In genomic region chr5:32537437-32538029, GRCh38 we compare ENCODE assay signal across 8 cellular contexts. TPM values are rescaled to one million over a fixed set of nuclear protein-coding genes. Genes with fewer than 3 reads are reported as not detected.
DNase-seq lines count a peak whose midpoint lies in the region; ATAC-seq and TF ChIP-seq lines count a peak whose summit lies in the region.
"Not testable (repeated sequence)": the region's sequence is repeated elsewhere in the genome, so short reads cannot be mapped to it uniquely, and the experiment has no call there.

No MANE protein-coding gene starts in this region.

- H3K9me3 Mint-ChIP-seq in activated CD4-positive, alpha-beta T cell treated with anti-CD3 and anti-CD28 coated beads for 36 hours (ENCODE audit: low read depth) = not testable (repeated sequence)

- intact Hi-C loops in activated CD4-positive, alpha-beta T cell treated with anti-CD3 and anti-CD28 coated beads for 36 hours (cut with DNase I, micrococcal nuclease) = loop anchor here (1.0 to 2.0 kb wide), 2 partner anchors 49 to 325 kb away; no protein-coding TSS in a partner anchor
- intact Hi-C loops in mucosa of descending colon (cut with DNase I, micrococcal nuclease) = not testable (repeated sequence)

- H3K4me1 ChIP-seq in mucosa of descending colon (ENCODE audit: low read depth) = not testable (repeated sequence)

- peaks cover 33% of the 10 kb centered on the region for H3K36me3 Mint-ChIP-seq in activated CD4-positive, alpha-beta T cell treated with anti-CD3 and anti-CD28 coated beads for 36 hours (ENCODE audit: low read depth)

- not testable (repeated sequence) for H3K4me3 Mint-ChIP-seq in activated CD4-positive, alpha-beta T cell treated with anti-CD3 and anti-CD28 coated beads for 36 hours

- TF ChIP-seq CTCF in AG09309 (IDR thresholded peaks at IDR 0.05; ENCODE audit: control insufficient read depth, insufficient read depth, low read depth, low read length, missing control alignments); mucosa of descending colon (IDR thresholded peaks at IDR 0.05): not testable (repeated sequence)

- H3K36me3 ChIP-seq in mucosa of descending colon (ENCODE audit: low read depth) = not testable (repeated sequence)

- peaks cover 77% of the 10 kb centered on the region for H3K4me1 Mint-ChIP-seq in activated CD4-positive, alpha-beta T cell treated with anti-CD3 and anti-CD28 coated beads for 36 hours

- not testable (repeated sequence) for H3K27me3 Mint-ChIP-seq in activated CD4-positive, alpha-beta T cell treated with anti-CD3 and anti-CD28 coated beads for 36 hours

- H3K4me3 ChIP-seq in AG09309 (ENCODE audit: control insufficient read depth, low read depth, low read length); mucosa of descending colon: not testable (repeated sequence)

- not testable (repeated sequence) for H3K9me3 ChIP-seq in mucosa of descending colon

- peak; percentile 27 for ATAC-seq in GM18520 (IDR thresholded peaks at IDR 0.05; ENCODE audit: unreplicated experiment)
- ATAC-seq in GM21825 (IDR thresholded peaks at IDR 0.05; ENCODE audit: unreplicated experiment) = peak; percentile 1
- peak; percentile 10 for ATAC-seq in HG03280 (IDR thresholded peaks at IDR 0.05; ENCODE audit: unreplicated experiment)
- ATAC-seq in activated CD4-positive, alpha-beta T cell treated with anti-CD3 and anti-CD28 coated beads for 36 hours = peak; percentile 76
- peak; percentile 31 for ATAC-seq in mucosa of descending colon

- POLR2A ChIA-PET in activated CD4-positive, alpha-beta T cell treated with anti-CD3 and anti-CD28 coated beads for 36 hours (lab: Charles Lee) = interaction anchor here (0.6 to 0.7 kb wide), 5 partner anchors 15 to 53 kb away, joined by 3 to 4 read pairs (median 4); no protein-coding TSS in a partner anchor

- CTCF ChIA-PET in activated CD4-positive, alpha-beta T cell treated with anti-CD3 and anti-CD28 coated beads for 36 hours (lab: Charles Lee) = interaction anchor here (0.7 to 4.3 kb wide), 2 partner anchors 47 to 53 kb away, joined by 4 to 16 read pairs; partner anchors contain the start of gene SUB1

- peak; percentile 46 for DNase-seq in AG09309 (ENCODE audit: low read depth)
- peak; percentile 75 for DNase-seq in NCI-H226
- peak; percentile 24 for DNase-seq in activated CD4-positive, alpha-beta T cell treated with anti-CD3 and anti-CD28 coated beads for 36 hours
- DNase-seq in central memory CD4-positive, alpha-beta T cell = peak; percentile 9
- not testable (repeated sequence) for DNase-seq in mucosa of descending colon

- H3K27ac Mint-ChIP-seq in activated CD4-positive, alpha-beta T cell treated with anti-CD3 and anti-CD28 coated beads for 36 hours = peak overlapping the region; percentile 88

RNA-seq across cellular contexts. Expression of gene SUB1, which starts 47.8 kb away (rescaled TPM):
- 100 to 1,000 TPM; 418 to 458 TPM for total RNA-seq in activated CD4-positive, alpha-beta T cell treated with anti-CD3 and anti-CD28 coated beads for 36 hours
- total RNA-seq in mucosa of descending colon = 100 to 1,000 TPM; 134 to 174 (median 156) TPM

Comparison
In these comparisons a context has a peak if more than half of its experiments do, and no peak if none do; other contexts are left out.
1. ATAC-seq: peak in every context shown above with its lines; median percentile 76 in activated CD4-positive, alpha-beta T cell treated with anti-CD3 and anti-CD28 coated beads for 36 hours; 31 in mucosa of descending colon; 27 in GM18520; 10 in HG03280; 1 in GM21825.